ENCODE assay signal across 9 cellular contexts in the genomic region with DNA sequence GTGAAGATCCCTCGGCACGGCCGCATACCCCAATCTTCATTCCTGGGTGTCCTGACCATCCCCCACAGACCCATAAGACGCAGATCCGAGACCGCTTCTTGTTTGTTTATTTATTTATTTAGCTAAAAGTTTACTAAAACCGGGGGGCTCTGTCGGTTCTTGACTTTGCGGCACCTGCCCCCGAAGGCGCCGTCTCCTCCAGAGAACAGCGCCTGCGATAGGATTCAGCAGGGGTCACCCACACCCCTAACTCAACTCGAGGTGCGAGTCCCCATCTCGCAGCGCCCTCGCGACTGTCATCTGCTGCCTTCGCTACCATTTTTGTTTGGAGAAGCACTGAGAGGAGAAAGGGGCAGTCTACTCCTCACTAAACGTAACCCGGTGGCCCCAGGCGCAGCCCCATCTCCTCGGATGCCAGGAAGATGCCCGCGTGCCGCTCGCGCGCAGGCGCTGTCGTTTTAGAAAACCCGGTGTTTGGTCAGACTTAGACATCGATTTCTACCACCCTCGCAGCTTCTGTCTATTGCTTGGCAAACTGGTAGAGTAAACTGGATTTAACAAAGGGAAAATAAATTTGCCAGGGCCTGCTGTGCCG. TPM values are rescaled to one million over a fixed set of nuclear protein-coding genes. Genes with fewer than 3 reads are reported as not detected.
DNase-seq lines count a peak whose midpoint lies in the region; ATAC-seq, FAIRE-seq and TF ChIP-seq lines count a peak whose summit lies in the region.
"Had no signal": no experiment of that assay in that cellular context is flagged by ENCODE, and none has a peak within 500 bp of the region (broad histone marks: within the 10 kb centered on the region; RNA-seq: fewer than 3 reads in every experiment).

No MANE protein-coding gene starts in this region.

- no peaks in the 10 kb centered on the region for H3K4me1 ChIP-seq in Caco-2
- peaks cover 5% of the 10 kb centered on the region for H3K4me1 ChIP-seq in mucosa of stomach (ENCODE audit: control insufficient read depth, insufficient read depth, low read length)

- CTCF ChIA-PET in Caco-2 (lab: Charles Lee) (interaction anchor here (1.0 kb wide), 2 partner anchors 99 to 127 kb away, joined by 3 to 5 read pairs; no protein-coding TSS in a partner anchor), MCF 10A (lab: Yijun Ruan, JAX) (interaction anchor here (0.5 to 2.0 kb wide), 22 partner anchors 9 to 347 kb away, joined by 3 to 9 read pairs (median 4); no protein-coding TSS in a partner anchor)

- H3K36me3 ChIP-seq in Caco-2 (ENCODE audit: control insufficient read depth, insufficient read depth, low read length), result no peaks in the 10 kb centered on the region
- H3K36me3 ChIP-seq in mucosa of stomach (ENCODE audit: control insufficient read depth, insufficient read depth, low read length), result no peaks in the 10 kb centered on the region

- H3K9me3 Mint-ChIP-seq in Caco-2 (ENCODE audit: unreplicated experiment) (no peaks in the 10 kb centered on the region), MCF 10A (ENCODE audit: unreplicated experiment) (no peaks in the 10 kb centered on the region)

- intact Hi-C loops in Caco-2 (cut with micrococcal nuclease; ENCODE audit: unreplicated experiment), result loop anchor here (1.0 kb wide), 1 partner anchor 97 kb away; no protein-coding TSS in a partner anchor
- intact Hi-C loops in MCF 10A (cut with micrococcal nuclease), result loop anchor here (1.0 kb wide), 1 partner anchor 97 kb away; no protein-coding TSS in a partner anchor

- H3K27ac Mint-ChIP-seq in Caco-2 (ENCODE audit: unreplicated experiment) (no peak overlapping the region), MCF 10A (ENCODE audit: low read depth, unreplicated experiment) (no peak overlapping the region)

- H3K9me3 ChIP-seq in Caco-2, result no peaks in the 10 kb centered on the region
- no peaks in the 10 kb centered on the region for H3K9me3 ChIP-seq in mucosa of stomach (ENCODE audit: control insufficient read depth, low read length)
- H3K9me3 ChIP-seq: mucosa of descending colon had no signal

- BruUV-seq in Caco-2 (replicated peaks; lab: Mats Ljungman, UMichigan), result no TSS peak
- BruUV-seq in MCF 10A (replicated peaks; lab: Mats Ljungman, UMichigan), result no TSS peak

- peak overlapping the region; percentile 64 for H3K4me3 Mint-ChIP-seq in Caco-2 (ENCODE audit: unreplicated experiment)
- H3K4me3 Mint-ChIP-seq in MCF 10A (ENCODE audit: unreplicated experiment), result peak overlapping the region; percentile 66

- H3K4me1 Mint-ChIP-seq in Caco-2 (ENCODE audit: low read depth, unreplicated experiment) (no peaks in the 10 kb centered on the region), MCF 10A (ENCODE audit: insufficient read depth, unreplicated experiment) (peaks cover 7% of the 10 kb centered on the region)

- peak overlapping the region; percentile 43 for H3K9ac ChIP-seq in mucosa of stomach (ENCODE audit: low read length)

- POLR2A ChIA-PET in Caco-2 (lab: Charles Lee), result no interaction called here
- POLR2A ChIA-PET in MCF 10A (lab: Yijun Ruan, JAX), result no interaction called here

- H3K27me3 ChIP-seq in Caco-2 (replicated peaks; ENCODE audit: control insufficient read depth, insufficient read depth, low read length) (no peaks in the 10 kb centered on the region), mucosa of stomach (ENCODE audit: control insufficient read depth, insufficient read depth, low read length) (peaks cover 18% of the 10 kb centered on the region)

- no peak for FAIRE-seq in urothelium cell line (lab: Jason Lieb, UNC)

- peak; percentile 20 for ATAC-seq in GM21717 (IDR thresholded peaks at IDR 0.05; ENCODE audit: unreplicated experiment)

- H3K4me3 ChIP-seq in Caco-2 (ENCODE audit: low read depth, low read length), result no peak overlapping the region
- peak overlapping the region; percentile 8 for H3K4me3 ChIP-seq in mucosa of stomach (ENCODE audit: low read length)
- H3K4me3 ChIP-seq: mucosa of descending colon had no signal

- H3K27me3 Mint-ChIP-seq in Caco-2 (ENCODE audit: insufficient read depth, unreplicated experiment) (peaks cover 17% of the 10 kb centered on the region), MCF 10A (ENCODE audit: insufficient read depth, unreplicated experiment) (peaks cover 50% of the 10 kb centered on the region)

- TF ChIP-seq CTCF in Caco-2 (IDR thresholded peaks at IDR 0.05; ENCODE audit: insufficient read depth in 1 of 2, low read depth in 1 of 2, low read length in 1 of 2, severe bottlenecking in 1 of 2, unreplicated experiment in 1 of 2), result no peak
- TF ChIP-seq CTCF in MCF 10A (IDR thresholded peaks at IDR 0.05; ENCODE audit: unreplicated experiment), result no peak

- no peak for DNase-seq in Caco-2
- DNase-seq in NCI-H774 (lab: John Stamatoyannopoulos, UW), result peak; percentile 28
- DNase-seq in MCF 10A (ENCODE audit: unreplicated experiment), result no peak
- DNase-seq in urothelium cell line (ENCODE audit: low spot score), result peak; percentile 12
- no peak for DNase-seq in NCI-H2171 treated with DMSO at 0.1 percent for 48 hours (lab: John Stamatoyannopoulos, UW)
- no peak for DNase-seq in MV-4-11 (lab: John Stamatoyannopoulos, UW)

- no peaks in the 10 kb centered on the region for H3K36me3 Mint-ChIP-seq in Caco-2 (ENCODE audit: insufficient read depth, unreplicated experiment)
- H3K36me3 Mint-ChIP-seq in MCF 10A (ENCODE audit: insufficient read depth, unreplicated experiment), result no peaks in the 10 kb centered on the region

RNA-seq across cellular contexts. Expression of gene GPR101, which starts 18.9 kb away (rescaled TPM):
- not detected in 2 replicates for total RNA-seq in Caco-2 (2022)
- total RNA-seq in MCF 10A (2022), result not detected in 2 replicates
- total RNA-seq: mucosa of descending colon had no signal

Comparison
In these comparisons a context has a peak if more than half of its experiments do, and no peak if none do; other contexts are left out.
1. DNase-seq: peak in NCI-H774 (single experiment) and urothelium cell line (single experiment); none in Caco-2 (0 of 2), MCF 10A (single experiment), NCI-H2171 treated with DMSO at 0.1 percent for 48 hours (single experiment) and MV-4-11 (single experiment).